11 cellular contexts compared by ENCODE assay signal in genomic region chr12:38817942-38818341, GRCh38.
"Had no signal": no experiment of that assay in that cellular context is flagged by ENCODE, and none has a peak within 500 bp of the region (broad histone marks: within the 10 kb centered on the region; RNA-seq: fewer than 3 reads in every experiment).

No MANE protein-coding gene starts in this region.

- H3K36me3 Mint-ChIP-seq: IgD-negative memory B cell had no signal

- DNase-seq: H9, HCEC 1CT, Karpas-422, KBM-7 had no signal

- H3K27ac Mint-ChIP-seq: GM23338, H9, IgD-negative memory B cell had no signal

- H3K4me3 ChIP-seq: GM23338 had no signal

- ATAC-seq: GM23338, HepG2 had no signal

- H3K9me3 Mint-ChIP-seq: GM23338, H9 had no signal

- FAIRE-seq: H1, H54, HepG2 had no signal

- H3K4me3 Mint-ChIP-seq: GM23338, H9, IgD-negative memory B cell had no signal

- H3K27ac ChIP-seq: HL-60, KMS-11 had no signal

- H3K4me1 Mint-ChIP-seq: GM23338, H9 had no signal

- H3K4me2 ChIP-seq: GM23338, KMS-11 had no signal

- H3K9ac ChIP-seq: KMS-11 had no signal

- H3K27me3 Mint-ChIP-seq: IgD-negative memory B cell had no signal

- H2AFZ ChIP-seq: GM23338 had no signal
